In genomic region chr12:29116414-29116813, GRCh38 we compare ENCODE assay signal across 28 cellular contexts.
"Had no signal": no experiment of that assay in that cellular context is flagged by ENCODE, and none has a peak within 500 bp of the region (broad histone marks: within the 10 kb centered on the region; RNA-seq: fewer than 3 reads in every experiment).

No MANE protein-coding gene starts in this region.

- H3K27ac ChIP-seq: left lung, lower lobe of right lung, pancreas, prostate gland, right lobe of liver, tibial nerve, uterus had no signal

- FAIRE-seq: islet of Langerhans, kidney, pancreas had no signal

- DNase-seq: hypothalamus; immature natural killer cell; kidney; left cardiac atrium; left lung; lower lobe of right lung; mammary epithelial cell; mesendoderm; naive B cell; natural killer cell; pancreas; posterior cingulate gyrus; right lobe of liver; stimulated activated CD4-positive, alpha-beta T cell treated with anti-CD3 and anti-CD28 coated beads, Interleukin-1b, Interleukin-23, amount 100 ng/mL, for 48 hours; stimulated activated CD4-positive, alpha-beta T cell treated with anti-CD3 and anti-CD28 coated beads, Interleukin-2, amount 100 ng/mL, for 48 hours; stimulated activated CD4-positive, alpha-beta T cell treated with anti-CD3 and anti-CD28 coated beads, Interleukin-4, amount 100 ng/mL, for 4 hours; stimulated activated CD8-positive, alpha-beta memory T cell treated with anti-CD3 and anti-CD28 coated beads, Interleukin-4, amount 100 ng/mL, for 48 hours; stimulated activated naive CD4-positive, alpha-beta T cell treated with Interleukin-2 at 50 U/mL for 16 hours; stimulated activated naive CD8-positive, alpha-beta T cell treated with anti-CD3 and anti-CD28 coated beads, Interleukin-15, amount 100 ng/mL, for 72 hours; substantia nigra; uterus had no signal

- H3K4me1 Mint-ChIP-seq: immature natural killer cell; naive B cell; natural killer cell; stimulated activated memory B cell treated with anti-CD40 and anti-IgM and Interleukin-4, amounts not matched to agents 10 μg/mL and 1 μg/mL and 100 μg/mL, for 72 hours; stimulated activated naive CD8-positive, alpha-beta T cell treated with anti-CD3 and anti-CD28 coated beads, Interleukin-15, amount 100 ng/mL, for 72 hours had no signal

- H3K4me1 ChIP-seq: left lung, lower lobe of right lung, pancreas, prostate gland, right lobe of liver, tibial nerve, uterus had no signal

- ATAC-seq: left cardiac atrium; left lung; lower lobe of right lung; natural killer cell; pancreas; right lobe of liver; stimulated activated memory B cell treated with anti-CD40 and anti-IgM and Interleukin-4, amounts not matched to agents 10 μg/mL and 1 μg/mL and 100 μg/mL, for 72 hours; stimulated activated naive CD8-positive, alpha-beta T cell treated with anti-CD3 and anti-CD28 coated beads, Interleukin-15, amount 100 ng/mL, for 72 hours had no signal

- H3K27ac Mint-ChIP-seq: immature natural killer cell; mesothelial cell of epicardium; natural killer cell; stimulated activated memory B cell treated with anti-CD40 and anti-IgM and Interleukin-4, amounts not matched to agents 10 μg/mL and 1 μg/mL and 100 μg/mL, for 72 hours; stimulated activated naive CD8-positive, alpha-beta T cell treated with anti-CD3 and anti-CD28 coated beads, Interleukin-15, amount 100 ng/mL, for 72 hours; type B pancreatic cell had no signal

- H3K36me3 ChIP-seq: left lung, lower lobe of right lung, pancreas, prostate gland, right lobe of liver, tibial nerve, uterus had no signal

- H3K36me3 Mint-ChIP-seq: naive B cell; stimulated activated memory B cell treated with anti-CD40 and anti-IgM and Interleukin-4, amounts not matched to agents 10 μg/mL and 1 μg/mL and 100 μg/mL, for 72 hours; type B pancreatic cell had no signal

- H3K4me3 ChIP-seq: left lung, lower lobe of right lung, pancreas, prostate gland, right lobe of liver, smooth muscle cell, tibial nerve, uterus had no signal

- H3K27me3 Mint-ChIP-seq: naive B cell; stimulated activated naive CD8-positive, alpha-beta T cell treated with anti-CD3 and anti-CD28 coated beads, Interleukin-15, amount 100 ng/mL, for 72 hours; type B pancreatic cell had no signal

- H3K27me3 ChIP-seq: left lung, pancreas, right lobe of liver, tibial nerve, uterus had no signal

- H3K9me3 ChIP-seq: lower lobe of right lung, pancreas, prostate gland, right lobe of liver had no signal

- H3K4me3 Mint-ChIP-seq: immature natural killer cell; mesothelial cell of epicardium; naive B cell; natural killer cell; stimulated activated memory B cell treated with anti-CD40 and anti-IgM and Interleukin-4, amounts not matched to agents 10 μg/mL and 1 μg/mL and 100 μg/mL, for 72 hours; stimulated activated naive CD8-positive, alpha-beta T cell treated with anti-CD3 and anti-CD28 coated beads, Interleukin-15, amount 100 ng/mL, for 72 hours; type B pancreatic cell had no signal
